20 cellular contexts compared by ENCODE assay signal in genomic region chr18:37720706-37721105, GRCh38.
DNase-seq lines count a peak whose midpoint lies in the region; ATAC-seq and TF ChIP-seq lines count a peak whose summit lies in the region.
"Had no signal": no experiment of that assay in that cellular context is flagged by ENCODE, and none has a peak within 500 bp of the region (broad histone marks: within the 10 kb centered on the region; RNA-seq: fewer than 3 reads in every experiment).

No MANE protein-coding gene starts in this region.

- peaks cover 10% of the 10 kb centered on the region for H3K9me3 Mint-ChIP-seq in osteocyte (ENCODE audit: unreplicated experiment)

- peak overlapping the region; percentile 90 for H3K4me2 ChIP-seq in OCI-LY3 (ENCODE audit: low read length)

- H2AFZ ChIP-seq in OCI-LY3 (ENCODE audit: low read depth, low read length) = no peak overlapping the region

- peak overlapping the region; percentile 99 for H3K27ac ChIP-seq in OCI-LY3 (ENCODE audit: low read length)
- H3K27ac ChIP-seq in sigmoid colon = no peak overlapping the region
- H3K27ac ChIP-seq in gastrocnemius medialis = no peak overlapping the region
- H3K27ac ChIP-seq: C4-2B, RWPE1, SK-N-MC had no signal

- no peak for TF ChIP-seq CTCF in OCI-LY3 (IDR thresholded peaks at IDR 0.05; ENCODE audit: low read depth, low read length)
- TF ChIP-seq CTCF in osteocyte (IDR thresholded peaks at IDR 0.05) = no peak
- TF ChIP-seq CTCF in sigmoid colon (IDR thresholded peaks at IDR 0.05) = no peak
- TF ChIP-seq CTCF in gastrocnemius medialis (IDR thresholded peaks at IDR 0.05 in 4 of 5, conservative IDR thresholded peaks at IDR 0.05 in 1 of 5) = no peak

- DNase-seq in osteocyte (ENCODE audit: extremely low spot score, unreplicated experiment) (peak; percentile 21), sigmoid colon (no peak), SKM-1 treated with dmso at 0.1 percent for 144 hours (lab: John Stamatoyannopoulos, UW; ENCODE audit: unreplicated experiment) (no peak), gastrocnemius medialis (no peak), ACHN (no peak)
- DNase-seq: Calu3; CD8-positive, alpha-beta memory T cell; GF-D8; NCI-H1105; NCI-H146; NCI-H2029; NCI-H226; NCI-H510A treated with DMSO at 0.1 percent for 48 hours; NCI-H748 treated with DMSO at 0.1 percent for 48 hours; SHP77 treated with DMSO at 0.1 percent for 48 hours had no signal

- H3K36me3 ChIP-seq in OCI-LY3 (replicated peaks; ENCODE audit: low read depth, low read length) = no peaks in the 10 kb centered on the region
- H3K36me3 ChIP-seq in sigmoid colon = no peaks in the 10 kb centered on the region
- H3K36me3 ChIP-seq in gastrocnemius medialis = no peaks in the 10 kb centered on the region

- in situ Hi-C loops in gastrocnemius medialis (cut with MboI; ENCODE audit: low sequenced_read_pairs in 4 of 4) (no loop called here), ACHN (cut with HindIII; ENCODE audit: low pct_ligation_motif_present, low pct_unique_long_range_greater_than_20kb, low sequenced_read_pairs) (no loop called here)

- H3K27me3 ChIP-seq in OCI-LY3 (ENCODE audit: low read depth, low read length) (no peaks in the 10 kb centered on the region), sigmoid colon (no peaks in the 10 kb centered on the region), gastrocnemius medialis (no peaks in the 10 kb centered on the region)

- peak overlapping the region; percentile 58 for H3K4me3 ChIP-seq in OCI-LY3 (ENCODE audit: low read length)
- H3K4me3 ChIP-seq in sigmoid colon = no peak overlapping the region
- H3K4me3 ChIP-seq in gastrocnemius medialis = no peak overlapping the region
- H3K4me3 ChIP-seq: SK-N-MC had no signal

- 55 to 63% methylated on average over 3 of the region's 3 CpGs for WGBS in sigmoid colon, 2 donors

- H3K27ac Mint-ChIP-seq in osteocyte (ENCODE audit: unreplicated experiment) = no peak overlapping the region
- H3K27ac Mint-ChIP-seq: CD8-positive, alpha-beta memory T cell had no signal

- H3K9ac ChIP-seq in OCI-LY3 (ENCODE audit: low read length) = peak overlapping the region; percentile 93

- ATAC-seq in GM21529 (IDR thresholded peaks at IDR 0.05; ENCODE audit: unreplicated experiment) (peak; percentile 63), gastrocnemius medialis (no peak)

- TF ChIP-seq EP300 in sigmoid colon (IDR thresholded peaks at IDR 0.05) = no peak

- no peaks in the 10 kb centered on the region for H3K4me1 Mint-ChIP-seq in osteocyte (ENCODE audit: unreplicated experiment)
- H3K4me1 Mint-ChIP-seq: CD8-positive, alpha-beta memory T cell had no signal

- intact Hi-C loops in sigmoid colon (cut with DNase I) (no loop called here), gastrocnemius medialis (cut with DNase I; ENCODE audit: low total_unique reads) (no loop called here)

- TF ChIP-seq POLR2A in sigmoid colon (IDR thresholded peaks at IDR 0.05) (no peak), gastrocnemius medialis (IDR thresholded peaks at IDR 0.05) (no peak)

- H3K4me1 ChIP-seq in OCI-LY3 (ENCODE audit: low read length) (peaks cover 56% of the 10 kb centered on the region), sigmoid colon (no peaks in the 10 kb centered on the region), gastrocnemius medialis (no peaks in the 10 kb centered on the region)

- no peaks in the 10 kb centered on the region for H3K27me3 Mint-ChIP-seq in osteocyte (ENCODE audit: unreplicated experiment)
- H3K27me3 Mint-ChIP-seq: CD8-positive, alpha-beta memory T cell had no signal

- no peaks in the 10 kb centered on the region for H3K79me2 ChIP-seq in OCI-LY3 (ENCODE audit: low read length)

- no peaks in the 10 kb centered on the region for H3K36me3 Mint-ChIP-seq in osteocyte (ENCODE audit: unreplicated experiment)
- H3K36me3 Mint-ChIP-seq: CD8-positive, alpha-beta memory T cell had no signal

- no peak overlapping the region for H3K4me3 Mint-ChIP-seq in osteocyte (ENCODE audit: unreplicated experiment)
- H3K4me3 Mint-ChIP-seq: CD8-positive, alpha-beta memory T cell had no signal

- H4K20me1 ChIP-seq in OCI-LY3 (ENCODE audit: insufficient read depth, low read length) = no peaks in the 10 kb centered on the region

- H3K9me3 ChIP-seq in OCI-LY3 (ENCODE audit: insufficient read depth, low read length) (no peaks in the 10 kb centered on the region), sigmoid colon (no peaks in the 10 kb centered on the region), gastrocnemius medialis (no peaks in the 10 kb centered on the region)
